Comparison of ENCODE assay signal across 21 cellular contexts in genomic region chr12:109469516-109469915, GRCh38. TPM values are rescaled to one million over a fixed set of nuclear protein-coding genes. Genes with fewer than 3 reads are reported as not detected.
DNase-seq lines count a peak whose midpoint lies in the region; ATAC-seq and TF ChIP-seq lines count a peak whose summit lies in the region.
"Had no signal": no experiment of that assay in that cellular context is flagged by ENCODE, and none has a peak within 500 bp of the region (broad histone marks: within the 10 kb centered on the region; RNA-seq: fewer than 3 reads in every experiment).

No MANE protein-coding gene starts in this region.

- ATAC-seq in naive thymus-derived CD4-positive, alpha-beta T cell, result no peak
- ATAC-seq: activated CD4-positive, alpha-beta T cell treated with anti-CD3 and anti-CD28 coated beads for 36 hours; activated T-helper 17 cell treated with anti-CD3 and anti-CD28 coated beads, Interleukin-2, amount 50 U/mL, for 72 hours; stimulated activated memory B cell treated with anti-CD40 and anti-IgM and Interleukin-4, amounts not matched to agents 10 μg/mL and 1 μg/mL and 100 μg/mL, for 72 hours had no signal

- no peaks in the 10 kb centered on the region for H3K9me3 Mint-ChIP-seq in activated CD4-positive, alpha-beta memory T cell treated with anti-CD3 and anti-CD28 coated beads, Interleukin-2, amount 10 ng/mL, durations not matched to agents 7 days and 5 days
- H3K9me3 Mint-ChIP-seq in activated CD4-positive, alpha-beta memory T cell treated with anti-CD3 and anti-CD28 coated beads for 36 hours, result no peaks in the 10 kb centered on the region
- no peaks in the 10 kb centered on the region for H3K9me3 Mint-ChIP-seq in HFFc6
- H3K9me3 Mint-ChIP-seq in naive thymus-derived CD4-positive, alpha-beta T cell, result no peaks in the 10 kb centered on the region
- H3K9me3 Mint-ChIP-seq in activated naive CD4-positive, alpha-beta T cell treated with anti-CD3 and anti-CD28 coated beads for 36 hours, result no peaks in the 10 kb centered on the region
- H3K9me3 Mint-ChIP-seq: activated T-helper 17 cell treated with anti-CD3 and anti-CD28 coated beads, Interleukin-2, amount 50 U/mL, for 72 hours; IgD-negative memory B cell; memory B cell; nephron progenitor cell; stimulated activated memory B cell treated with anti-CD40 and anti-IgM and Interleukin-4, amounts not matched to agents 10 μg/mL and 1 μg/mL and 100 μg/mL, for 72 hours had no signal

- TF ChIP-seq CTCF in HFFc6 (IDR thresholded peaks at IDR 0.05) (no peak), fibroblast of mammary gland (conservative IDR thresholded peaks at IDR 0.05; ENCODE audit: control insufficient read depth, insufficient read depth, low read depth, low read length) (no peak)

- H3K27me3 Mint-ChIP-seq in activated CD4-positive, alpha-beta memory T cell treated with anti-CD3 and anti-CD28 coated beads, Interleukin-2, amount 10 ng/mL, durations not matched to agents 7 days and 5 days, result no peaks in the 10 kb centered on the region
- H3K27me3 Mint-ChIP-seq in activated CD4-positive, alpha-beta memory T cell treated with anti-CD3 and anti-CD28 coated beads for 36 hours, result no peaks in the 10 kb centered on the region
- H3K27me3 Mint-ChIP-seq in HFFc6 (ENCODE audit: insufficient read depth), result peaks cover 3% of the 10 kb centered on the region; the same call in 1 of the 2 replicates
- no peaks in the 10 kb centered on the region for H3K27me3 Mint-ChIP-seq in naive thymus-derived CD4-positive, alpha-beta T cell
- H3K27me3 Mint-ChIP-seq in activated naive CD4-positive, alpha-beta T cell treated with anti-CD3 and anti-CD28 coated beads for 36 hours (ENCODE audit: low read depth), result no peaks in the 10 kb centered on the region
- H3K27me3 Mint-ChIP-seq: activated CD4-positive, alpha-beta T cell treated with anti-CD3 and anti-CD28 coated beads for 36 hours; activated T-helper 17 cell treated with anti-CD3 and anti-CD28 coated beads, Interleukin-2, amount 50 U/mL, for 72 hours; IgD-negative memory B cell; memory B cell; stimulated activated memory B cell treated with anti-CD40 and anti-IgM and Interleukin-4, amounts not matched to agents 10 μg/mL and 1 μg/mL and 100 μg/mL, for 72 hours had no signal

- no peaks in the 10 kb centered on the region for H3K27me3 ChIP-seq in subcutaneous abdominal adipose tissue (ENCODE audit: control insufficient read depth in 5 of 5, insufficient read depth in 4 of 5, low read length in 5 of 5)
- no peaks in the 10 kb centered on the region for H3K27me3 ChIP-seq in naive thymus-derived CD4-positive, alpha-beta T cell (ENCODE audit: control insufficient read depth in 2 of 2, insufficient read depth in 2 of 2, low read length in 2 of 2)
- H3K27me3 ChIP-seq: BLaER1 treated with 17β-estradiol and CSF1 and Interleukin-3, amounts not matched to agents 10 nM and 100 nM; upper lobe of left lung had no signal

- intact Hi-C loops in activated CD4-positive, alpha-beta memory T cell treated with anti-CD3 and anti-CD28 coated beads for 36 hours (cut with micrococcal nuclease), result no loop called here
- intact Hi-C loops in naive thymus-derived CD4-positive, alpha-beta T cell (cut with micrococcal nuclease), result no loop called here
- intact Hi-C loops in activated naive CD4-positive, alpha-beta T cell treated with anti-CD3 and anti-CD28 coated beads for 36 hours (cut with micrococcal nuclease), result no loop called here

- peak; percentile 20 for DNase-seq in activated CD4-positive, alpha-beta memory T cell treated with anti-CD3 and anti-CD28 coated beads, Interleukin-2, amount 10 ng/mL, durations not matched to agents 7 days and 5 days
- DNase-seq in activated CD4-positive, alpha-beta memory T cell treated with anti-CD3 and anti-CD28 coated beads for 36 hours, result no peak
- DNase-seq in HFFc6, result no peak
- DNase-seq in fibroblast of mammary gland (ENCODE audit: low read depth), result peak; percentile 84
- no peak for DNase-seq in activated naive CD4-positive, alpha-beta T cell treated with anti-CD3 and anti-CD28 coated beads, Interleukin-2, amount 50 U/mL, for 16 hours
- no peak for DNase-seq in naive thymus-derived CD4-positive, alpha-beta T cell
- no peak for DNase-seq in activated naive CD4-positive, alpha-beta T cell treated with anti-CD3 and anti-CD28 coated beads for 36 hours
- DNase-seq: 8988T; activated CD4-positive, alpha-beta T cell treated with anti-CD3 and anti-CD28 coated beads for 36 hours; MM.1S; NCI-H1694 treated with DMSO at 0.1 percent for 48 hours; NCI-H774; nephron progenitor cell; SIG-M5; upper lobe of left lung had no signal

- H3K27ac Mint-ChIP-seq in activated CD4-positive, alpha-beta memory T cell treated with anti-CD3 and anti-CD28 coated beads, Interleukin-2, amount 10 ng/mL, durations not matched to agents 7 days and 5 days, result no peak overlapping the region
- no peak overlapping the region for H3K27ac Mint-ChIP-seq in activated CD4-positive, alpha-beta memory T cell treated with anti-CD3 and anti-CD28 coated beads for 36 hours
- H3K27ac Mint-ChIP-seq in HFFc6, result peak overlapping the region; percentile 68
- H3K27ac Mint-ChIP-seq in naive thymus-derived CD4-positive, alpha-beta T cell, result peak overlapping the region in 3 of 9 donors; percentile 12 to 19 (median 17)
- no peak overlapping the region for H3K27ac Mint-ChIP-seq in activated naive CD4-positive, alpha-beta T cell treated with anti-CD3 and anti-CD28 coated beads for 36 hours
- H3K27ac Mint-ChIP-seq: activated T-helper 17 cell treated with anti-CD3 and anti-CD28 coated beads, Interleukin-2, amount 50 U/mL, for 72 hours; memory B cell; stimulated activated memory B cell treated with anti-CD40 and anti-IgM and Interleukin-4, amounts not matched to agents 10 μg/mL and 1 μg/mL and 100 μg/mL, for 72 hours had no signal

- H3K4me3 Mint-ChIP-seq in activated CD4-positive, alpha-beta memory T cell treated with anti-CD3 and anti-CD28 coated beads, Interleukin-2, amount 10 ng/mL, durations not matched to agents 7 days and 5 days, result no peak overlapping the region
- H3K4me3 Mint-ChIP-seq in activated CD4-positive, alpha-beta memory T cell treated with anti-CD3 and anti-CD28 coated beads for 36 hours, result no peak overlapping the region
- H3K4me3 Mint-ChIP-seq in HFFc6, result no peak overlapping the region
- no peak overlapping the region for H3K4me3 Mint-ChIP-seq in naive thymus-derived CD4-positive, alpha-beta T cell
- no peak overlapping the region for H3K4me3 Mint-ChIP-seq in activated naive CD4-positive, alpha-beta T cell treated with anti-CD3 and anti-CD28 coated beads for 36 hours
- H3K4me3 Mint-ChIP-seq: activated CD4-positive, alpha-beta T cell treated with anti-CD3 and anti-CD28 coated beads for 36 hours; activated T-helper 17 cell treated with anti-CD3 and anti-CD28 coated beads, Interleukin-2, amount 50 U/mL, for 72 hours; IgD-negative memory B cell; memory B cell; nephron progenitor cell; stimulated activated memory B cell treated with anti-CD40 and anti-IgM and Interleukin-4, amounts not matched to agents 10 μg/mL and 1 μg/mL and 100 μg/mL, for 72 hours had no signal

- H3K4me1 ChIP-seq in subcutaneous abdominal adipose tissue (ENCODE audit: control insufficient read depth in 5 of 5, insufficient read depth in 5 of 5, low read length in 5 of 5), result peaks cover 28 to 72% (median 71%) of the 10 kb centered on the region in 5 donors
- no peaks in the 10 kb centered on the region for H3K4me1 ChIP-seq in naive thymus-derived CD4-positive, alpha-beta T cell (ENCODE audit: control insufficient read depth in 2 of 2, insufficient read depth in 2 of 2, low read length in 2 of 2)

- H3K4me3 ChIP-seq in fibroblast of mammary gland (ENCODE audit: control insufficient read depth, low read depth, low read length) (no peak overlapping the region), subcutaneous abdominal adipose tissue (ENCODE audit: low read depth in 1 of 5, low read length in 5 of 5) (no peak overlapping the region)
- no peak overlapping the region for H3K4me3 ChIP-seq in naive thymus-derived CD4-positive, alpha-beta T cell (ENCODE audit: low read length)
- H3K4me3 ChIP-seq: BLaER1 treated with 17β-estradiol and CSF1 and Interleukin-3, amounts not matched to agents 10 nM and 100 nM; upper lobe of left lung had no signal

- POLR2A ChIA-PET in activated CD4-positive, alpha-beta memory T cell treated with anti-CD3 and anti-CD28 coated beads, Interleukin-2, amount 10 ng/mL, durations not matched to agents 7 days and 5 days (lab: Charles Lee), result interaction anchor here (1.4 to 1.6 kb wide), 2 partner anchors 8 to 13 kb away, joined by 3 to 7 read pairs; partner anchors contain the start of genes KCTD10 and UBE3B
- POLR2A ChIA-PET in activated CD4-positive, alpha-beta memory T cell treated with anti-CD3 and anti-CD28 coated beads for 36 hours (lab: Charles Lee), result no interaction called here
- POLR2A ChIA-PET in naive thymus-derived CD4-positive, alpha-beta T cell (lab: Charles Lee), result no interaction called here

- CTCF ChIA-PET in activated CD4-positive, alpha-beta memory T cell treated with anti-CD3 and anti-CD28 coated beads, Interleukin-2, amount 10 ng/mL, durations not matched to agents 7 days and 5 days (lab: Charles Lee), result interaction anchor here (0.9 to 1.2 kb wide), 2 partner anchors 41 to 376 kb away, joined by 3 read pairs; no protein-coding TSS in a partner anchor
- CTCF ChIA-PET in activated CD4-positive, alpha-beta memory T cell treated with anti-CD3 and anti-CD28 coated beads for 36 hours (lab: Charles Lee), result interaction anchor here (0.6 to 1.3 kb wide), 2 partner anchors 21 to 37 kb away, joined by 3 to 6 read pairs; no protein-coding TSS in a partner anchor
- CTCF ChIA-PET in naive thymus-derived CD4-positive, alpha-beta T cell (lab: Charles Lee), result no interaction called here
- CTCF ChIA-PET in activated naive CD4-positive, alpha-beta T cell treated with anti-CD3 and anti-CD28 coated beads for 36 hours (lab: Charles Lee), result interaction anchor here (1.0 to 1.9 kb wide), 2 partner anchors 9 to 36 kb away, joined by 3 to 10 read pairs; no protein-coding TSS in a partner anchor

- H3K4me1 Mint-ChIP-seq in activated CD4-positive, alpha-beta memory T cell treated with anti-CD3 and anti-CD28 coated beads, Interleukin-2, amount 10 ng/mL, durations not matched to agents 7 days and 5 days, result peaks cover 22% of the 10 kb centered on the region
- peaks cover 14% of the 10 kb centered on the region for H3K4me1 Mint-ChIP-seq in activated CD4-positive, alpha-beta memory T cell treated with anti-CD3 and anti-CD28 coated beads for 36 hours (ENCODE audit: low read depth)
- H3K4me1 Mint-ChIP-seq in HFFc6 (ENCODE audit: low read depth), result peaks cover 61% of the 10 kb centered on the region
- peaks cover 20 to 66% (median 32%) of the 10 kb centered on the region in 7 donors for H3K4me1 Mint-ChIP-seq in naive thymus-derived CD4-positive, alpha-beta T cell
- H3K4me1 Mint-ChIP-seq in activated naive CD4-positive, alpha-beta T cell treated with anti-CD3 and anti-CD28 coated beads for 36 hours (ENCODE audit: low read depth), result peaks cover 20% of the 10 kb centered on the region

- no peaks in the 10 kb centered on the region for H3K9me3 ChIP-seq in subcutaneous abdominal adipose tissue (ENCODE audit: control insufficient read depth in 5 of 5, low read length in 5 of 5)
- no peaks in the 10 kb centered on the region for H3K9me3 ChIP-seq in naive thymus-derived CD4-positive, alpha-beta T cell (ENCODE audit: control insufficient read depth in 2 of 3, low read length in 3 of 3)
- H3K9me3 ChIP-seq: BLaER1 treated with 17β-estradiol and CSF1 and Interleukin-3, amounts not matched to agents 10 nM and 100 nM; upper lobe of left lung had no signal

- H3K36me3 ChIP-seq in subcutaneous abdominal adipose tissue (ENCODE audit: control insufficient read depth in 5 of 5, insufficient read depth in 5 of 5, low read length in 5 of 5), result peaks cover 0 to 46% (median 39%) of the 10 kb centered on the region in 5 donors
- H3K36me3 ChIP-seq in naive thymus-derived CD4-positive, alpha-beta T cell (ENCODE audit: control insufficient read depth in 2 of 3, insufficient read depth in 3 of 3, low read length in 3 of 3), result peaks cover 0 to 68% (median 0%) of the 10 kb centered on the region in 3 experiments

- no peak overlapping the region for H3K9ac ChIP-seq in subcutaneous abdominal adipose tissue (ENCODE audit: low read length in 5 of 5)
- H3K9ac ChIP-seq: BLaER1 treated with 17β-estradiol and CSF1 and Interleukin-3, amounts not matched to agents 10 nM and 100 nM had no signal

- peaks cover 24% of the 10 kb centered on the region for H3K36me3 Mint-ChIP-seq in activated CD4-positive, alpha-beta memory T cell treated with anti-CD3 and anti-CD28 coated beads, Interleukin-2, amount 10 ng/mL, durations not matched to agents 7 days and 5 days (ENCODE audit: low read depth)
- H3K36me3 Mint-ChIP-seq in activated CD4-positive, alpha-beta memory T cell treated with anti-CD3 and anti-CD28 coated beads for 36 hours, result peaks cover 10% of the 10 kb centered on the region
- H3K36me3 Mint-ChIP-seq in HFFc6 (ENCODE audit: low read depth), result peaks cover 36% of the 10 kb centered on the region
- H3K36me3 Mint-ChIP-seq in naive thymus-derived CD4-positive, alpha-beta T cell, result peaks cover 0 to 14% (median 3%) of the 10 kb centered on the region in 5 donors
- H3K36me3 Mint-ChIP-seq in activated naive CD4-positive, alpha-beta T cell treated with anti-CD3 and anti-CD28 coated beads for 36 hours (ENCODE audit: low read depth), result peaks cover 7% of the 10 kb centered on the region
- H3K36me3 Mint-ChIP-seq: IgD-negative memory B cell had no signal

- H3K27ac ChIP-seq in subcutaneous abdominal adipose tissue (ENCODE audit: low read depth, low read length), result peak overlapping the region; percentile 1
- no peak overlapping the region for H3K27ac ChIP-seq in naive thymus-derived CD4-positive, alpha-beta T cell (ENCODE audit: low read depth, low read length)
- H3K27ac ChIP-seq: BLaER1 treated with 17β-estradiol and CSF1 and Interleukin-3, amounts not matched to agents 10 nM and 100 nM had no signal

RNA-seq across cellular contexts. Expression of gene KCTD10, which starts 7.6 kb away (rescaled TPM):
- 10 to 100 TPM; 44.1 to 45.2 TPM for total RNA-seq in activated CD4-positive, alpha-beta memory T cell treated with anti-CD3 and anti-CD28 coated beads, Interleukin-2, amount 10 ng/mL, durations not matched to agents 7 days and 5 days
- total RNA-seq in activated CD4-positive, alpha-beta memory T cell treated with anti-CD3 and anti-CD28 coated beads for 36 hours, result 10 to 100 TPM; 36.2 to 40.3 TPM
- total RNA-seq in HFFc6 (2021; fragmentation: NEBNext Ultra II Directional; extraction: Animal tissue kit (Norgen Biotek cat#: 25700)), result 100 to 1,000 TPM; 127 to 145 (median 134) TPM
- total RNA-seq in naive thymus-derived CD4-positive, alpha-beta T cell, result 10 to 100 TPM; 28.6 to 41.1 (median 29.1) TPM
- polyA plus RNA-seq in naive thymus-derived CD4-positive, alpha-beta T cell, result 10 to 100 TPM; 15.4 to 22.5 TPM
- 10 to 100 TPM; 31.1 to 33.4 TPM for total RNA-seq in activated naive CD4-positive, alpha-beta T cell treated with anti-CD3 and anti-CD28 coated beads for 36 hours

RNA-seq across cellular contexts. Expression of gene UBE3B, which starts 7.9 kb away (rescaled TPM):
- total RNA-seq in activated CD4-positive, alpha-beta memory T cell treated with anti-CD3 and anti-CD28 coated beads, Interleukin-2, amount 10 ng/mL, durations not matched to agents 7 days and 5 days, result 10 to 100 TPM; 35.2 to 37.5 TPM
- total RNA-seq in activated CD4-positive, alpha-beta memory T cell treated with anti-CD3 and anti-CD28 coated beads for 36 hours, result 10 to 100 TPM; 29.8 to 32.3 TPM
- total RNA-seq in HFFc6 (2021; fragmentation: NEBNext Ultra II Directional; extraction: Animal tissue kit (Norgen Biotek cat#: 25700)), result 10 to 100 TPM; 41.3 to 43.6 (median 43.1) TPM
- total RNA-seq in naive thymus-derived CD4-positive, alpha-beta T cell, result 10 to 100 TPM; 28.7 to 62.8 (median 35.6) TPM
- 10 to 100 TPM; 20.2 to 25.1 TPM for polyA plus RNA-seq in naive thymus-derived CD4-positive, alpha-beta T cell
- total RNA-seq in activated naive CD4-positive, alpha-beta T cell treated with anti-CD3 and anti-CD28 coated beads for 36 hours, result 10 to 100 TPM; 26.2 to 26.6 TPM

Comparison
In these comparisons a context has a peak if more than half of its experiments do, and no peak if none do; other contexts are left out.
1. DNase-seq: peak in activated CD4-positive, alpha-beta memory T cell treated with anti-CD3 and anti-CD28 coated beads, Interleukin-2, amount 10 ng/mL, durations not matched to agents 7 days and 5 days (single experiment) and fibroblast of mammary gland (single experiment); none in activated CD4-positive, alpha-beta memory T cell treated with anti-CD3 and anti-CD28 coated beads for 36 hours (single experiment), HFFc6 (single experiment), activated naive CD4-positive, alpha-beta T cell treated with anti-CD3 and anti-CD28 coated beads, Interleukin-2, amount 50 U/mL, for 16 hours (single experiment), naive thymus-derived CD4-positive, alpha-beta T cell (0 of 9) and activated naive CD4-positive, alpha-beta T cell treated with anti-CD3 and anti-CD28 coated beads for 36 hours (single experiment).